In the genomic region with DNA sequence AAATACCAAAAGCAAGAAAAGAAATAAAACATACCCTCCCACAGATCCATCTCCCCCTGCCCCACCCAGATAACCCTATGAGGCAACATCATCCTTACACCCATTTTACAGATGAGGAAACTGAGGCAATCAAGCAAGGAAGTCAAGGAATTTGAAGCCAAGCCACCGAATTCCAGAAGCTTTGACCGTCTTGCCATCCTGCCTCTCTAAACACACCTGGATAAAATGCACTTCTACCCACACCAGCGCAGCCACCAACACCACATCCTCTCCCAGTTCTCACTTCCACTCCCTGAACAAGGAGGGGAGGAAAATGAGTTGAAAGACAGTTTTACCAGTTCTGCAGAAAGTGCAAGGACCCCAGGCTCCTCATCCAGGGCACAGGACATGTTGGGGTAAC, we compare ENCODE assay signal across 21 cellular contexts. TPM values are rescaled to one million over a fixed set of nuclear protein-coding genes. Genes with fewer than 3 reads are reported as not detected.
"Had no signal": no experiment of that assay in that cellular context is flagged by ENCODE, and none has a peak within 500 bp of the region (broad histone marks: within the 10 kb centered on the region; RNA-seq: fewer than 3 reads in every experiment).

No MANE protein-coding gene starts in this region.

- H3K4me1 Mint-ChIP-seq: activated CD8-positive, alpha-beta memory T cell treated with anti-CD3 and anti-CD28 coated beads, Interleukin-2, amount 10 ng/mL, durations not matched to agents 7 days and 5 days had no signal

- DNase-seq: activated CD4-positive, alpha-beta T cell treated with anti-CD3 and anti-CD28 coated beads for 4 hours; activated CD8-positive, alpha-beta memory T cell treated with anti-CD3 and anti-CD28 coated beads, Interleukin-2, amount 10 ng/mL, durations not matched to agents 7 days and 5 days; activated effector memory CD4-positive, alpha-beta T cell treated with Interleukin-2 at 50 U/mL for 16 hours; activated naive CD4-positive, alpha-beta T cell; activated T-cell treated with anti-CD3 and anti-CD28 coated beads, Interleukin-2, amount 50 U/mL, for 24 hours; aorta; Karpas-422; MM.1S; NCI-H1105 treated with DMSO at 0.1 percent for 48 hours; NCI-H1436 treated with DMSO at 0.1 percent for 48 hours; NCI-H187; NCI-H2081; NCI-H510A treated with DMSO at 0.1 percent for 48 hours; NCI-H69; T-helper 1 cell; WERI-Rb-1 had no signal

- H3K4me3 Mint-ChIP-seq: activated CD8-positive, alpha-beta memory T cell treated with anti-CD3 and anti-CD28 coated beads, Interleukin-2, amount 10 ng/mL, durations not matched to agents 7 days and 5 days; activated naive CD4-positive, alpha-beta T cell treated with anti-CD3 and anti-CD28 coated beads, Interleukin-2, amount 50 U/mL, for 24 hours; activated T-cell treated with anti-CD3 and anti-CD28 coated beads, Interleukin-2, amount 50 U/mL, for 24 hours; activated T-helper 1 cell treated with anti-CD3 and anti-CD28 coated beads, Interleukin-12 subunit alpha, Interleukin-12 subunit beta, Interleukin-2, Interleukin-4 antibody, amounts not matched to agents 30 ng/mL and 10 ng/mL and 1 ng/mL, durations not matched to agents 14 hours and 24 hours and 36 hours had no signal

- ATAC-seq: activated CD4-positive, CD25-positive, alpha-beta regulatory T cell treated with anti-CD3 and anti-CD28 coated beads, Interleukin-2, amount 50 U/mL, for 24 hours; activated CD8-positive, alpha-beta memory T cell treated with anti-CD3 and anti-CD28 coated beads, Interleukin-2, amount 10 ng/mL, durations not matched to agents 7 days and 5 days; Right ventricle myocardium inferior had no signal

- H3K27ac Mint-ChIP-seq: activated CD8-positive, alpha-beta memory T cell treated with anti-CD3 and anti-CD28 coated beads, Interleukin-2, amount 10 ng/mL, durations not matched to agents 7 days and 5 days; activated naive CD4-positive, alpha-beta T cell treated with anti-CD3 and anti-CD28 coated beads, Interleukin-2, amount 50 U/mL, for 24 hours; activated T-cell treated with anti-CD3 and anti-CD28 coated beads, Interleukin-2, amount 50 U/mL, for 24 hours; activated T-helper 1 cell treated with anti-CD3 and anti-CD28 coated beads, Interleukin-12 subunit alpha, Interleukin-12 subunit beta, Interleukin-2, Interleukin-4 antibody, amounts not matched to agents 30 ng/mL and 10 ng/mL and 1 ng/mL, durations not matched to agents 14 hours and 24 hours and 36 hours had no signal

- H3K36me3 Mint-ChIP-seq: activated CD8-positive, alpha-beta memory T cell treated with anti-CD3 and anti-CD28 coated beads, Interleukin-2, amount 10 ng/mL, durations not matched to agents 7 days and 5 days; activated naive CD4-positive, alpha-beta T cell treated with anti-CD3 and anti-CD28 coated beads, Interleukin-2, amount 50 U/mL, for 24 hours had no signal

- H3K27me3 Mint-ChIP-seq: activated naive CD4-positive, alpha-beta T cell treated with anti-CD3 and anti-CD28 coated beads, Interleukin-2, amount 50 U/mL, for 24 hours had no signal

- H3K9me3 Mint-ChIP-seq: activated naive CD4-positive, alpha-beta T cell treated with anti-CD3 and anti-CD28 coated beads, Interleukin-2, amount 50 U/mL, for 24 hours; activated T-cell treated with anti-CD3 and anti-CD28 coated beads, Interleukin-2, amount 50 U/mL, for 24 hours; activated T-helper 1 cell treated with anti-CD3 and anti-CD28 coated beads, Interleukin-12 subunit alpha, Interleukin-12 subunit beta, Interleukin-2, Interleukin-4 antibody, amounts not matched to agents 30 ng/mL and 10 ng/mL and 1 ng/mL, durations not matched to agents 14 hours and 24 hours and 36 hours had no signal

RNA-seq across cellular contexts. Expression of a gene that starts 13.6 kb away (rescaled TPM):
- total RNA-seq: activated CD8-positive, alpha-beta memory T cell treated with anti-CD3 and anti-CD28 coated beads, Interleukin-2, amount 10 ng/mL, durations not matched to agents 7 days and 5 days; activated T-helper 1 cell treated with anti-CD3 and anti-CD28 coated beads, Interleukin-12 subunit alpha, Interleukin-12 subunit beta, Interleukin-2, Interleukin-4 antibody, amounts not matched to agents 30 ng/mL and 10 ng/mL and 1 ng/mL, durations not matched to agents 14 hours and 24 hours and 36 hours; T-helper 2 cell treated with Interferon-gamma antibody and Interleukin-4, amounts not matched to agents 100 ng/mL and 5 ng/mL, for 36 hours had no signal
